Comparison of ENCODE assay signal across 9 cellular contexts in genomic region chr19:18589380-18590272, GRCh38. TPM values are rescaled to one million over a fixed set of nuclear protein-coding genes. Genes with fewer than 3 reads are reported as not detected.
DNase-seq lines count a peak whose midpoint lies in the region; ATAC-seq and TF ChIP-seq lines count a peak whose summit lies in the region.
"Had no signal": no experiment of that assay in that cellular context is flagged by ENCODE, and none has a peak within 500 bp of the region (broad histone marks: within the 10 kb centered on the region; RNA-seq: fewer than 3 reads in every experiment).

No MANE protein-coding gene starts in this region.

- peaks cover 10% of the 10 kb centered on the region for H3K27me3 Mint-ChIP-seq in CD4-positive, CD25-positive, alpha-beta regulatory T cell
- H3K27me3 Mint-ChIP-seq in activated T-helper 17 cell treated with anti-CD3 and anti-CD28 coated beads, Interleukin-2, amount 50 U/mL, for 72 hours = no peaks in the 10 kb centered on the region
- H3K27me3 Mint-ChIP-seq in neural crest cell (ENCODE audit: low read depth) = peaks cover 20% of the 10 kb centered on the region

- H3K27ac Mint-ChIP-seq in CD4-positive, CD25-positive, alpha-beta regulatory T cell = peak overlapping the region; percentile 92 to 98 (median 92)
- peak overlapping the region; percentile 93 for H3K27ac Mint-ChIP-seq in activated T-helper 17 cell treated with anti-CD3 and anti-CD28 coated beads, Interleukin-2, amount 50 U/mL, for 72 hours
- H3K27ac Mint-ChIP-seq in neural crest cell (ENCODE audit: unreplicated experiment) = peak overlapping the region; percentile 83

- peaks cover 40% of the 10 kb centered on the region for H3K4me1 ChIP-seq in CD4-positive, CD25-positive, alpha-beta regulatory T cell (ENCODE audit: control insufficient read depth, insufficient read depth, low read length, poor library complexity, severe bottlenecking)
- peaks cover 15% of the 10 kb centered on the region for H3K4me1 ChIP-seq in NT2/D1 (ENCODE audit: insufficient read depth, insufficient read length)

- H3K36me3 ChIP-seq in CD4-positive, CD25-positive, alpha-beta regulatory T cell (ENCODE audit: control insufficient read depth, insufficient read depth, low read length) = peaks cover 6% of the 10 kb centered on the region
- peaks cover 16% of the 10 kb centered on the region for H3K36me3 ChIP-seq in NT2/D1 (ENCODE audit: insufficient read depth, insufficient read length, low read length)

- H3K4me3 Mint-ChIP-seq in CD4-positive, CD25-positive, alpha-beta regulatory T cell = peak overlapping the region; percentile 92 to 93 (median 92)
- peak overlapping the region; percentile 91 for H3K4me3 Mint-ChIP-seq in activated T-helper 17 cell treated with anti-CD3 and anti-CD28 coated beads, Interleukin-2, amount 50 U/mL, for 72 hours
- peak overlapping the region; percentile 94 for H3K4me3 Mint-ChIP-seq in neural crest cell

- H3K9me3 Mint-ChIP-seq in CD4-positive, CD25-positive, alpha-beta regulatory T cell = no peaks in the 10 kb centered on the region
- no peaks in the 10 kb centered on the region for H3K9me3 Mint-ChIP-seq in activated T-helper 17 cell treated with anti-CD3 and anti-CD28 coated beads, Interleukin-2, amount 50 U/mL, for 72 hours
- H3K9me3 Mint-ChIP-seq in neural crest cell = no peaks in the 10 kb centered on the region

- no peaks in the 10 kb centered on the region for H3K36me3 Mint-ChIP-seq in CD4-positive, CD25-positive, alpha-beta regulatory T cell
- peaks cover 25% of the 10 kb centered on the region for H3K36me3 Mint-ChIP-seq in activated T-helper 17 cell treated with anti-CD3 and anti-CD28 coated beads, Interleukin-2, amount 50 U/mL, for 72 hours (ENCODE audit: low read depth)
- no peaks in the 10 kb centered on the region for H3K36me3 Mint-ChIP-seq in neural crest cell (ENCODE audit: low read depth)

- H3K9me3 ChIP-seq in CD4-positive, CD25-positive, alpha-beta regulatory T cell (ENCODE audit: control insufficient read depth in 2 of 2, low read length in 2 of 2) = no peaks in the 10 kb centered on the region
- peaks cover 4% of the 10 kb centered on the region; the same call in 1 of the 2 replicates for H3K9me3 ChIP-seq in NT2/D1 (ENCODE audit: insufficient read depth, low read length)

- TF ChIP-seq CTCF in fibroblast of villous mesenchyme (IDR thresholded peaks at IDR 0.05; ENCODE audit: insufficient read depth, low read depth, low read length) (peak; percentile 26), neural crest cell (conservative IDR thresholded peaks at IDR 0.05) (peak; percentile 22)

- ATAC-seq in CD4-positive, CD25-positive, alpha-beta regulatory T cell (ENCODE audit: low read depth in 2 of 2) = peak; percentile 57 to 61
- ATAC-seq in GM19328 (IDR thresholded peaks at IDR 0.05; ENCODE audit: unreplicated experiment) = peak; percentile 25
- ATAC-seq in HG03460 (IDR thresholded peaks at IDR 0.05; ENCODE audit: unreplicated experiment) = peak; percentile 28
- peak; percentile 65 for ATAC-seq in activated T-helper 17 cell treated with anti-CD3 and anti-CD28 coated beads, Interleukin-2, amount 50 U/mL, for 72 hours (replicated peaks)

- H3K27ac ChIP-seq in CD4-positive, CD25-positive, alpha-beta regulatory T cell (ENCODE audit: insufficient read depth, low read length, poor library complexity, severe bottlenecking) = peak overlapping the region; percentile 91

- H3K4me3 ChIP-seq in CD4-positive, CD25-positive, alpha-beta regulatory T cell (ENCODE audit: low read depth, low read length) = peak overlapping the region; percentile 47
- H3K4me3 ChIP-seq in NT2/D1 (ENCODE audit: insufficient read length, low read depth) (peak overlapping the region; percentile 95), fibroblast of villous mesenchyme (ENCODE audit: low read depth, low read length) (peak overlapping the region; percentile 73)

- peak; percentile 65 to 86 (median 78) for DNase-seq in CD4-positive, CD25-positive, alpha-beta regulatory T cell
- peak; percentile 57 for DNase-seq in NT2/D1 (ENCODE audit: low read depth, low spot score)
- DNase-seq in fibroblast of villous mesenchyme (ENCODE audit: low read depth) = peak; percentile 65
- peak; percentile 62 for DNase-seq in neural crest cell (ENCODE audit: low read depth, low spot score)
- DNase-seq in ureter (ENCODE audit: low spot score) = peak; percentile 71

- H3K4me1 Mint-ChIP-seq in CD4-positive, CD25-positive, alpha-beta regulatory T cell = peaks cover 6 to 48% (median 19%) of the 10 kb centered on the region in 4 donors
- peaks cover 12% of the 10 kb centered on the region for H3K4me1 Mint-ChIP-seq in activated T-helper 17 cell treated with anti-CD3 and anti-CD28 coated beads, Interleukin-2, amount 50 U/mL, for 72 hours
- peaks cover 32% of the 10 kb centered on the region for H3K4me1 Mint-ChIP-seq in neural crest cell

- H3K9ac ChIP-seq in NT2/D1 (ENCODE audit: insufficient read length, low read depth) = peak overlapping the region; percentile 97

- H3K27me3 ChIP-seq in CD4-positive, CD25-positive, alpha-beta regulatory T cell (ENCODE audit: control insufficient read depth, insufficient read depth, low read length) = no peaks in the 10 kb centered on the region
- H3K27me3 ChIP-seq in NT2/D1 (ENCODE audit: insufficient read depth, insufficient read length) = no peaks in the 10 kb centered on the region

RNA-seq across cellular contexts. Expression of gene REX1BD, which starts 1.0 kb away (rescaled TPM):
- 87.4 TPM for total RNA-seq in CD4-positive, CD25-positive, alpha-beta regulatory T cell
- polyA plus RNA-seq in CD4-positive, CD25-positive, alpha-beta regulatory T cell = 100 to 1,000 TPM; 139 to 163 (median 148) TPM
- 10 to 100 TPM; 36.3 to 46.6 TPM for total RNA-seq in activated T-helper 17 cell treated with anti-CD3 and anti-CD28 coated beads, Interleukin-2, amount 50 U/mL, for 72 hours
- total RNA-seq in fibroblast of villous mesenchyme (27.6 and 41.6 TPM in 2 replicates), neural crest cell (71.8 and 71.9 TPM in 2 replicates), ureter (62.1 TPM)

RNA-seq across cellular contexts. Expression of gene CRLF1, which starts 17.0 kb away (rescaled TPM):
- not detected for total RNA-seq in CD4-positive, CD25-positive, alpha-beta regulatory T cell
- 1 to 10 TPM in 1 of 4 donors, under 1 TPM in 1, not detected in 2; 0.31 to 1.1 TPM for polyA plus RNA-seq in CD4-positive, CD25-positive, alpha-beta regulatory T cell
- not detected for total RNA-seq in activated T-helper 17 cell treated with anti-CD3 and anti-CD28 coated beads, Interleukin-2, amount 50 U/mL, for 72 hours
- total RNA-seq in fibroblast of villous mesenchyme = not detected in 2 replicates
- total RNA-seq in neural crest cell = 0.68 and 1.5 TPM in 2 replicates
- total RNA-seq in ureter = 7.8 TPM

RNA-seq across cellular contexts. Expression of gene UBA52, which starts 18.0 kb away (rescaled TPM):
- 1,556 TPM for total RNA-seq in CD4-positive, CD25-positive, alpha-beta regulatory T cell
- polyA plus RNA-seq in CD4-positive, CD25-positive, alpha-beta regulatory T cell = 1,000 to 10,000 TPM; 1,213 to 1,759 (median 1,573) TPM
- total RNA-seq in activated T-helper 17 cell treated with anti-CD3 and anti-CD28 coated beads, Interleukin-2, amount 50 U/mL, for 72 hours = 1,000 to 10,000 TPM; 1,569 to 1,681 TPM
- total RNA-seq in fibroblast of villous mesenchyme = 357 and 396 TPM in 2 replicates
- 1,081 and 1,137 TPM in 2 replicates for total RNA-seq in neural crest cell
- total RNA-seq in ureter = 1,235 TPM

RNA-seq across cellular contexts. Expression of gene TMEM59L, which starts 23.0 kb away (rescaled TPM):
- not detected for total RNA-seq in CD4-positive, CD25-positive, alpha-beta regulatory T cell
- not detected for polyA plus RNA-seq in CD4-positive, CD25-positive, alpha-beta regulatory T cell
- total RNA-seq in activated T-helper 17 cell treated with anti-CD3 and anti-CD28 coated beads, Interleukin-2, amount 50 U/mL, for 72 hours = under 1 TPM in 1 of 2 donors, not detected in 1; 0.48 TPM
- total RNA-seq in fibroblast of villous mesenchyme (under 0.01 and 0.32 TPM in 2 replicates), neural crest cell (6.4 and 6.5 TPM in 2 replicates), ureter (1.3 TPM)
- total RNA-seq: activated CD8-positive, alpha-beta memory T cell treated with anti-CD3 and anti-CD28 coated beads for 36 hours had no signal

RNA-seq across cellular contexts. Expression of gene KXD1, which starts 32.0 kb away (rescaled TPM):
- 90.6 TPM for total RNA-seq in CD4-positive, CD25-positive, alpha-beta regulatory T cell
- 10 to 100 TPM; 65.3 to 99.1 (median 89.9) TPM for polyA plus RNA-seq in CD4-positive, CD25-positive, alpha-beta regulatory T cell
- total RNA-seq in activated T-helper 17 cell treated with anti-CD3 and anti-CD28 coated beads, Interleukin-2, amount 50 U/mL, for 72 hours = 100 to 1,000 TPM; 116 to 118 TPM
- total RNA-seq in fibroblast of villous mesenchyme (92.8 and 93.1 TPM in 2 replicates), neural crest cell (88.5 and 91.7 TPM in 2 replicates), ureter (79.5 TPM)

Comparison
In these comparisons a context has a peak if more than half of its experiments do, and no peak if none do; other contexts are left out.
1. Peak in every context shown above with its lines: DNase-seq, ATAC-seq, H3K4me3 ChIP-seq and H3K27ac ChIP-seq.